In genomic region chr16:86850675-86851074, GRCh38 we compare ENCODE assay signal across 12 cellular contexts.
"Had no signal": no experiment of that assay in that cellular context is flagged by ENCODE, and none has a peak within 500 bp of the region (broad histone marks: within the 10 kb centered on the region; RNA-seq: fewer than 3 reads in every experiment).

No MANE protein-coding gene starts in this region.

- ATAC-seq: foreskin keratinocyte; naive thymus-derived CD8-positive, alpha-beta T cell; sciatic nerve had no signal

- H3K27ac Mint-ChIP-seq: naive thymus-derived CD8-positive, alpha-beta T cell; type B pancreatic cell had no signal

- H3K4me3 Mint-ChIP-seq: naive thymus-derived CD8-positive, alpha-beta T cell; type B pancreatic cell had no signal

- H3K9me3 ChIP-seq: colonic mucosa, esophagus squamous epithelium had no signal

- DNase-seq: colonic mucosa; effector memory CD4-positive, alpha-beta T cell; esophagus squamous epithelium; foreskin keratinocyte; kidney glomerular epithelial cell; mesendoderm; naive thymus-derived CD8-positive, alpha-beta T cell; stimulated activated CD4-positive, alpha-beta T cell treated with anti-CD3 and anti-CD28 coated beads, Interleukin-12 subunit alpha, Interleukin-12 subunit beta, amount 100 ng/mL, for 4 hours; stimulated activated naive CD4-positive, alpha-beta T cell had no signal

- H3K4me3 ChIP-seq: colonic mucosa, esophagus squamous epithelium, skin epidermis had no signal

- H3K27me3 ChIP-seq: colonic mucosa, foreskin keratinocyte had no signal

- H3K4me1 ChIP-seq: colonic mucosa, esophagus squamous epithelium, foreskin keratinocyte had no signal

- H3K9me3 Mint-ChIP-seq: naive thymus-derived CD8-positive, alpha-beta T cell; type B pancreatic cell had no signal

- H3K36me3 Mint-ChIP-seq: naive thymus-derived CD8-positive, alpha-beta T cell; type B pancreatic cell had no signal

- H3K27ac ChIP-seq: colonic mucosa, esophagus squamous epithelium, foreskin keratinocyte, skin epidermis had no signal

- H3K36me3 ChIP-seq: colonic mucosa, esophagus squamous epithelium had no signal
